ENCODE assay signal across 16 cellular contexts in the genomic region with DNA sequence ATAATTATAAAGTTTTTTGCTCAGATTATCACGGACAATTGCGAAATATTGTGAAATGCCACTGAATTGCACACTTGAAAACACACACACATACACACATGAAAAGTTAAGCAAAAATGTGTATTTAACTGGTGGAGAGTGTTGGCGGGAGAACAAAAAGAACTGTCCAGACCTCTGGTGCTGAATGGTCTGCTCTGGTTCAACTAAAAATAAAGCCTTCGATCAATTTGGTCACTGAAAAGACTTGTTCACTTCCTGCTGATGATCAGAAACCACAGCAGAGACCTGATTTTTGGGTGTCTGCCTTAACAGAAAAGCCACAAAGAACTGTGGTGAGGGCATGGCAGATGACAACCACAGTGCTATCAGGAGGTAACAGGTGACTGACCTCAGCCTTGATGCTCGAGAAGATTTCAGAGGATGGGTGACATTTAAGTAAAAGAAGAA. TPM values are rescaled to one million over a fixed set of nuclear protein-coding genes. Genes with fewer than 3 reads are reported as not detected.
DNase-seq lines count a peak whose midpoint lies in the region; ATAC-seq, FAIRE-seq and TF ChIP-seq lines count a peak whose summit lies in the region.
"Had no signal": no experiment of that assay in that cellular context is flagged by ENCODE, and none has a peak within 500 bp of the region (broad histone marks: within the 10 kb centered on the region; RNA-seq: fewer than 3 reads in every experiment).

No MANE protein-coding gene starts in this region.

- intact Hi-C loops in activated CD4-positive, alpha-beta memory T cell treated with anti-CD3 and anti-CD28 coated beads for 36 hours (cut with micrococcal nuclease) = no loop called here

- ATAC-seq in HG02759 (IDR thresholded peaks at IDR 0.05; ENCODE audit: unreplicated experiment) = no peak
- no peak for ATAC-seq in HG03571 (IDR thresholded peaks at IDR 0.05; ENCODE audit: unreplicated experiment)
- ATAC-seq: mucosa of descending colon had no signal

- no peak overlapping the region for H3K4me3 ChIP-seq in choroid plexus epithelial cell (ENCODE audit: low read depth, low read length)
- H3K4me3 ChIP-seq: mucosa of descending colon, Peyer's patch, tibial artery had no signal

- peaks cover 26% of the 10 kb centered on the region for H3K27me3 Mint-ChIP-seq in activated CD4-positive, alpha-beta memory T cell treated with anti-CD3 and anti-CD28 coated beads, Interleukin-2, amount 10 ng/mL, durations not matched to agents 7 days and 5 days
- peaks cover 46% of the 10 kb centered on the region for H3K27me3 Mint-ChIP-seq in activated CD4-positive, alpha-beta memory T cell treated with anti-CD3 and anti-CD28 coated beads for 36 hours
- H3K27me3 Mint-ChIP-seq in nephron progenitor cell (ENCODE audit: low read depth, poor library complexity) = peaks cover 56% of the 10 kb centered on the region

- H3K9me3 Mint-ChIP-seq in activated CD4-positive, alpha-beta memory T cell treated with anti-CD3 and anti-CD28 coated beads, Interleukin-2, amount 10 ng/mL, durations not matched to agents 7 days and 5 days = no peaks in the 10 kb centered on the region
- H3K9me3 Mint-ChIP-seq in activated CD4-positive, alpha-beta memory T cell treated with anti-CD3 and anti-CD28 coated beads for 36 hours = no peaks in the 10 kb centered on the region
- H3K9me3 Mint-ChIP-seq in nephron progenitor cell = no peaks in the 10 kb centered on the region

- no peak overlapping the region for H3K27ac Mint-ChIP-seq in activated CD4-positive, alpha-beta memory T cell treated with anti-CD3 and anti-CD28 coated beads, Interleukin-2, amount 10 ng/mL, durations not matched to agents 7 days and 5 days
- no peak overlapping the region for H3K27ac Mint-ChIP-seq in activated CD4-positive, alpha-beta memory T cell treated with anti-CD3 and anti-CD28 coated beads for 36 hours
- H3K27ac Mint-ChIP-seq in nephron progenitor cell = no peak overlapping the region
- H3K27ac Mint-ChIP-seq: progenitor cell of endocrine pancreas had no signal

- no peak overlapping the region for H3K4me3 Mint-ChIP-seq in activated CD4-positive, alpha-beta memory T cell treated with anti-CD3 and anti-CD28 coated beads, Interleukin-2, amount 10 ng/mL, durations not matched to agents 7 days and 5 days
- H3K4me3 Mint-ChIP-seq in activated CD4-positive, alpha-beta memory T cell treated with anti-CD3 and anti-CD28 coated beads for 36 hours = no peak overlapping the region
- no peak overlapping the region for H3K4me3 Mint-ChIP-seq in nephron progenitor cell

- POLR2A ChIA-PET in activated CD4-positive, alpha-beta memory T cell treated with anti-CD3 and anti-CD28 coated beads, Interleukin-2, amount 10 ng/mL, durations not matched to agents 7 days and 5 days (lab: Charles Lee) = no interaction called here
- POLR2A ChIA-PET in activated CD4-positive, alpha-beta memory T cell treated with anti-CD3 and anti-CD28 coated beads for 36 hours (lab: Charles Lee) = no interaction called here

- peaks cover 6% of the 10 kb centered on the region for H3K4me1 Mint-ChIP-seq in activated CD4-positive, alpha-beta memory T cell treated with anti-CD3 and anti-CD28 coated beads, Interleukin-2, amount 10 ng/mL, durations not matched to agents 7 days and 5 days
- peaks cover 5% of the 10 kb centered on the region for H3K4me1 Mint-ChIP-seq in activated CD4-positive, alpha-beta memory T cell treated with anti-CD3 and anti-CD28 coated beads for 36 hours (ENCODE audit: low read depth)
- H3K4me1 Mint-ChIP-seq in nephron progenitor cell = no peaks in the 10 kb centered on the region

- H3K36me3 Mint-ChIP-seq in activated CD4-positive, alpha-beta memory T cell treated with anti-CD3 and anti-CD28 coated beads, Interleukin-2, amount 10 ng/mL, durations not matched to agents 7 days and 5 days (ENCODE audit: low read depth) = no peaks in the 10 kb centered on the region
- H3K36me3 Mint-ChIP-seq in activated CD4-positive, alpha-beta memory T cell treated with anti-CD3 and anti-CD28 coated beads for 36 hours = no peaks in the 10 kb centered on the region
- no peaks in the 10 kb centered on the region for H3K36me3 Mint-ChIP-seq in nephron progenitor cell (ENCODE audit: low read depth)

- no peak for TF ChIP-seq CTCF in choroid plexus epithelial cell (conservative IDR thresholded peaks at IDR 0.05; ENCODE audit: low read depth, low read length)
- TF ChIP-seq CTCF in nephron progenitor cell (IDR thresholded peaks at IDR 0.05) = no peak

- CTCF ChIA-PET in activated CD4-positive, alpha-beta memory T cell treated with anti-CD3 and anti-CD28 coated beads, Interleukin-2, amount 10 ng/mL, durations not matched to agents 7 days and 5 days (lab: Charles Lee) = no interaction called here
- CTCF ChIA-PET in activated CD4-positive, alpha-beta memory T cell treated with anti-CD3 and anti-CD28 coated beads for 36 hours (lab: Charles Lee) = no interaction called here

- DNase-seq in activated CD4-positive, alpha-beta memory T cell treated with anti-CD3 and anti-CD28 coated beads, Interleukin-2, amount 10 ng/mL, durations not matched to agents 7 days and 5 days = peak; percentile 19
- DNase-seq in activated CD4-positive, alpha-beta memory T cell treated with anti-CD3 and anti-CD28 coated beads for 36 hours = no peak
- DNase-seq in RKO (ENCODE audit: low spot score) = peak; percentile 24
- DNase-seq in choroid plexus epithelial cell (ENCODE audit: low read depth) = peak; percentile 25
- DNase-seq in nephron progenitor cell = peak; percentile 18
- no peak for DNase-seq in frontal cortex (ENCODE audit: low spot score in 2 of 2)
- DNase-seq: Calu3, mucosa of descending colon, NCI-H1436 treated with DMSO at 0.1 percent for 48 hours, NCI-H446 treated with DMSO at 0.1 percent for 48 hours, Peyer's patch, tibial artery had no signal

- no peak for FAIRE-seq in frontal cortex (lab: Jason Lieb, UNC)

RNA-seq across cellular contexts. Expression of a gene that starts 4.0 kb away (rescaled TPM):
- total RNA-seq in activated CD4-positive, alpha-beta memory T cell treated with anti-CD3 and anti-CD28 coated beads, Interleukin-2, amount 10 ng/mL, durations not matched to agents 7 days and 5 days = not detected
- not detected for total RNA-seq in activated CD4-positive, alpha-beta memory T cell treated with anti-CD3 and anti-CD28 coated beads for 36 hours
- total RNA-seq in frontal cortex = not detected
- total RNA-seq: Calu3, cerebellum, mucosa of descending colon, Peyer's patch, progenitor cell of endocrine pancreas had no signal

Comparison
In these comparisons a context has a peak if more than half of its experiments do, and no peak if none do; other contexts are left out.
1. DNase-seq: peak in activated CD4-positive, alpha-beta memory T cell treated with anti-CD3 and anti-CD28 coated beads, Interleukin-2, amount 10 ng/mL, durations not matched to agents 7 days and 5 days (single experiment), RKO (single experiment), choroid plexus epithelial cell (single experiment) and nephron progenitor cell (single experiment); none in activated CD4-positive, alpha-beta memory T cell treated with anti-CD3 and anti-CD28 coated beads for 36 hours (single experiment) and frontal cortex (0 of 2).